ENCODE assay signal across 39 cellular contexts in genomic region chr3:69405067-69405466, GRCh38.
"Had no signal": no experiment of that assay in that cellular context is flagged by ENCODE, and none has a peak within 500 bp of the region (broad histone marks: within the 10 kb centered on the region; RNA-seq: fewer than 3 reads in every experiment).

No MANE protein-coding gene starts in this region.

- FAIRE-seq: bronchial epithelial cell had no signal

- H3K4me3 ChIP-seq: adrenal gland, ascending aorta, body of pancreas, breast epithelium, cardiac muscle cell had no signal

- H3K4me1 Mint-ChIP-seq: activated naive CD4-positive, alpha-beta T cell treated with anti-CD3 and anti-CD28 coated beads, Interleukin-2, amount 10 ng/mL, durations not matched to agents 7 days and 5 days; activated naive CD8-positive, alpha-beta T cell treated with anti-CD3 and anti-CD28 coated beads for 36 hours; activated naive CD8-positive, alpha-beta T cell treated with anti-CD3 and anti-CD28 coated beads, Interleukin-2, amount 50 U/mL, for 24 hours had no signal

- H3K36me3 Mint-ChIP-seq: activated naive CD4-positive, alpha-beta T cell treated with anti-CD3 and anti-CD28 coated beads, Interleukin-2, amount 10 ng/mL, durations not matched to agents 7 days and 5 days; activated naive CD4-positive, alpha-beta T cell treated with anti-CD3 and anti-CD28 coated beads, Interleukin-2, amount 50 U/mL, for 24 hours; activated naive CD4-positive, alpha-beta T cell treated with anti-CD3 and anti-CD28 coated beads, Interleukin-2, amount 50 U/mL, for 72 hours; activated naive CD8-positive, alpha-beta T cell; activated naive CD8-positive, alpha-beta T cell treated with anti-CD3 and anti-CD28 coated beads for 36 hours; activated naive CD8-positive, alpha-beta T cell treated with anti-CD3 and anti-CD28 coated beads, Interleukin-2, amount 10 ng/mL, durations not matched to agents 7 days and 5 days had no signal

- H3K4me1 ChIP-seq: adrenal gland, body of pancreas had no signal

- H3K9me3 Mint-ChIP-seq: activated naive CD4-positive, alpha-beta T cell treated with anti-CD3 and anti-CD28 coated beads, Interleukin-2, amount 50 U/mL, for 24 hours; activated naive CD8-positive, alpha-beta T cell treated with anti-CD3 and anti-CD28 coated beads, Interleukin-2, amount 10 ng/mL, durations not matched to agents 7 days and 5 days; activated naive CD8-positive, alpha-beta T cell treated with anti-CD3 and anti-CD28 coated beads, Interleukin-2, amount 50 U/mL, for 24 hours; activated T-helper 17 cell treated with anti-CD3 and anti-CD28 coated beads, Interleukin-2, amount 50 U/mL, for 72 hours; activated T-helper 2 cell treated with anti-CD3 and anti-CD28 coated beads, Interferon-gamma antibody, Interleukin-2, Interleukin-4, amounts not matched to agents 10 μg/mL and 5 μg/mL and 100 μg/mL, durations not matched to agents 14 hours and 24 hours and 36 hours; central memory CD8-positive, alpha-beta T cell had no signal

- ATAC-seq: activated naive CD4-positive, alpha-beta T cell treated with anti-CD3 and anti-CD28 coated beads, Interleukin-2, amount 50 U/mL, for 72 hours; activated naive CD8-positive, alpha-beta T cell treated with anti-CD3 and anti-CD28 coated beads, Interleukin-2, amount 50 U/mL, for 24 hours; activated T-cell treated with anti-CD3 and anti-CD28 coated beads, Interleukin-2, amount 50 U/mL, for 4 hours; activated T-cell treated with anti-CD3 and anti-CD28 coated beads, Interleukin-2, amount 50 U/mL, for 72 hours; activated T-helper 17 cell treated with anti-CD3 and anti-CD28 coated beads, Interleukin-2, amount 50 U/mL, for 72 hours; body of pancreas had no signal

- H3K4me3 Mint-ChIP-seq: activated naive CD4-positive, alpha-beta T cell treated with anti-CD3 and anti-CD28 coated beads for 36 hours; activated naive CD4-positive, alpha-beta T cell treated with anti-CD3 and anti-CD28 coated beads, Interleukin-2, amount 10 ng/mL, durations not matched to agents 7 days and 5 days; activated naive CD4-positive, alpha-beta T cell treated with anti-CD3 and anti-CD28 coated beads, Interleukin-2, amount 50 U/mL, for 24 hours; activated naive CD8-positive, alpha-beta T cell; activated naive CD8-positive, alpha-beta T cell treated with anti-CD3 and anti-CD28 coated beads for 36 hours; activated naive CD8-positive, alpha-beta T cell treated with anti-CD3 and anti-CD28 coated beads, Interleukin-2, amount 10 ng/mL, durations not matched to agents 7 days and 5 days; activated naive CD8-positive, alpha-beta T cell treated with anti-CD3 and anti-CD28 coated beads, Interleukin-2, amount 50 U/mL, for 24 hours; activated T-cell treated with anti-CD3 and anti-CD28 coated beads, Interleukin-2, amount 50 U/mL, for 24 hours; activated T-cell treated with anti-CD3 and anti-CD28 coated beads, Interleukin-2, amount 50 U/mL, for 4 hours; activated T-cell treated with anti-CD3 and anti-CD28 coated beads, Interleukin-2, amount 50 U/mL, for 72 hours; activated T-helper 1 cell treated with anti-CD3 and anti-CD28 coated beads, Interleukin-12 subunit alpha, Interleukin-12 subunit beta, Interleukin-2, Interleukin-4 antibody, amounts not matched to agents 30 ng/mL and 10 ng/mL and 1 ng/mL, durations not matched to agents 14 hours and 24 hours and 36 hours; activated T-helper 17 cell treated with anti-CD3 and anti-CD28 coated beads, Interleukin-2, amount 50 U/mL, for 72 hours; brain; central memory CD8-positive, alpha-beta T cell had no signal

- DNase-seq: activated effector memory CD4-positive, alpha-beta T cell treated with anti-CD3 and anti-CD28 coated beads, Interleukin-2, amount 50 U/mL, for 16 hours; activated effector memory CD4-positive, alpha-beta T cell treated with Interleukin-2 at 50 U/mL for 16 hours; activated gamma-delta T cell; activated gamma-delta T cell treated with Interleukin-2 at 50 U/mL for 16 hours; activated naive CD4-positive, alpha-beta T cell; activated naive CD4-positive, alpha-beta T cell treated with anti-CD3 and anti-CD28 coated beads for 36 hours; activated naive CD4-positive, alpha-beta T cell treated with anti-CD3 and anti-CD28 coated beads, Interleukin-2, amount 10 ng/mL, durations not matched to agents 7 days and 5 days; activated naive CD4-positive, alpha-beta T cell treated with anti-CD3 and anti-CD28 coated beads, Interleukin-2, amount 50 U/mL, for 16 hours; activated naive CD4-positive, alpha-beta T cell treated with Interleukin-2 at 50 U/mL for 16 hours; activated naive CD8-positive, alpha-beta T cell treated with anti-CD3 and anti-CD28 coated beads for 36 hours; activated naive CD8-positive, alpha-beta T cell treated with anti-CD3 and anti-CD28 coated beads, Interleukin-2, amount 10 ng/mL, durations not matched to agents 7 days and 5 days; activated naive CD8-positive, alpha-beta T cell treated with anti-CD3 and anti-CD28 coated beads, Interleukin-2, amount 50 U/mL, for 24 hours; activated T-cell treated with anti-CD3 and anti-CD28 coated beads, Interleukin-2, amount 50 U/mL, for 1 hour; activated T-cell treated with anti-CD3 and anti-CD28 coated beads, Interleukin-2, amount 50 U/mL, for 24 hours; activated T-cell treated with anti-CD3 and anti-CD28 coated beads, Interleukin-2, amount 50 U/mL, for 4 hours; activated T-cell treated with anti-CD3 and anti-CD28 coated beads, Interleukin-2, amount 50 U/mL, for 48 hours; activated T-cell treated with anti-CD3 and anti-CD28 coated beads, Interleukin-2, amount 50 U/mL, for 72 hours; adrenal gland; amniotic stem cell; amygdala; anterior cingulate cortex; aorta; body of pancreas; brain microvascular endothelial cell; caudate nucleus; central memory CD4-positive, alpha-beta T cell; cerebellar nuclear complex had no signal

- H3K27me3 Mint-ChIP-seq: brain; central memory CD8-positive, alpha-beta T cell had no signal

- H3K27ac Mint-ChIP-seq: activated naive CD4-positive, alpha-beta T cell treated with anti-CD3 and anti-CD28 coated beads for 36 hours; activated naive CD4-positive, alpha-beta T cell treated with anti-CD3 and anti-CD28 coated beads, Interleukin-2, amount 10 ng/mL, durations not matched to agents 7 days and 5 days; activated naive CD4-positive, alpha-beta T cell treated with anti-CD3 and anti-CD28 coated beads, Interleukin-2, amount 50 U/mL, for 24 hours; activated naive CD4-positive, alpha-beta T cell treated with anti-CD3 and anti-CD28 coated beads, Interleukin-2, amount 50 U/mL, for 72 hours; activated naive CD8-positive, alpha-beta T cell; activated naive CD8-positive, alpha-beta T cell treated with anti-CD3 and anti-CD28 coated beads for 36 hours; activated naive CD8-positive, alpha-beta T cell treated with anti-CD3 and anti-CD28 coated beads, Interleukin-2, amount 10 ng/mL, durations not matched to agents 7 days and 5 days; activated naive CD8-positive, alpha-beta T cell treated with anti-CD3 and anti-CD28 coated beads, Interleukin-2, amount 50 U/mL, for 24 hours; activated T-cell treated with anti-CD3 and anti-CD28 coated beads, Interleukin-2, amount 50 U/mL, for 24 hours; activated T-cell treated with anti-CD3 and anti-CD28 coated beads, Interleukin-2, amount 50 U/mL, for 72 hours; activated T-helper 1 cell treated with anti-CD3 and anti-CD28 coated beads, Interleukin-12 subunit alpha, Interleukin-12 subunit beta, Interleukin-2, Interleukin-4 antibody, amounts not matched to agents 30 ng/mL and 10 ng/mL and 1 ng/mL, durations not matched to agents 14 hours and 24 hours and 36 hours; activated T-helper 17 cell treated with anti-CD3 and anti-CD28 coated beads, Interleukin-2, amount 50 U/mL, for 72 hours; activated T-helper 2 cell treated with anti-CD3 and anti-CD28 coated beads, Interferon-gamma antibody, Interleukin-2, Interleukin-4, amounts not matched to agents 10 μg/mL and 5 μg/mL and 100 μg/mL, durations not matched to agents 14 hours and 24 hours and 36 hours; brain had no signal

- H3K27ac ChIP-seq: adrenal gland, ascending aorta, body of pancreas, brain microvascular endothelial cell, breast epithelium, cardiac muscle cell had no signal

- H3K9me3 ChIP-seq: adrenal gland, ascending aorta, body of pancreas had no signal

- H3K27me3 ChIP-seq: adrenal gland, ascending aorta, body of pancreas, brain microvascular endothelial cell, breast epithelium, cardiac muscle cell had no signal

- H3K36me3 ChIP-seq: adrenal gland, ascending aorta, brain microvascular endothelial cell, breast epithelium, cardiac muscle cell had no signal
